In the genomic region with DNA sequence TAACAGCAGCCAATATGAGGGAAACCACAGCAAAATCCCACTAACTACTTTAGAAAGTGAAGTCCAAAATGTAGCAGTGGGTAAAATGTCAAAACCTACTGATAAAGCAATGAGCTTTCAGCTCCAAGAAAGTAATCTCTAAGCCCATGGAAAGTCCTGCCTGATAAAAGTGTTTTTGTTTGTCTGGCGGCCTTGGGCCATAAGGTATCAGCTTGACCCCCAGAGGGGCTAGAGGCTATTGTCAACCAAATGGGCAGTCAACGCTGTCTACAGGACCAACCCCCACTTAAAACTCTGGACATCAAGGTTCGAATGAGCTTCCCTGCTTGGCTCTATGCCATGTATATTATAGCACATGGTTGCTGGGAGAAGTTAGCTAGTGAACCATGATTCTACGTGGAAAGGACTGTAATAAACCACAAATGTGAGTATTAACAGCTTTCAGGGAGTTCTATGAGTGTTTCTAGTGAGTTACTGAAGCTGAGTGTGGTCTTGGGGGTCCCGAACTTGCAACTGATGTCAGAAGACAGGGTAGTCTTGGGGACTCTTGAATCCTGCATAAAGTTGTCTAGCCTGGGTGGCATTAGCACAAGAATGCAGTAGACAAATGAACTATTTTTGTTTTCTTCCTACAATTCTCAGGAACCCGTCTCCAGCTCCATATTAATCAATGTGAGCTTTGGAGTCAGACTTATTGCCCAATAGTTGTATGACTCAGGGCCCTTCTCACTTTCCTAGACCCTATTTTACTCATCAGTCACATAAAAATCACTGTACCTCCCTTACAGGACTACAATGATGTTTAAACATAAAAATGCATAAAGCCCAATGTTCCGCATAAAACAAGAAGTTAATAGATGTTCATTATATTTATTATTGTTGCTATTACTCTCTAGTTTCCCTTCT, we compare ENCODE assay signal across 11 cellular contexts.
DNase-seq lines count a peak whose midpoint lies in the region; ATAC-seq and TF ChIP-seq lines count a peak whose summit lies in the region.
"Had no signal": no experiment of that assay in that cellular context is flagged by ENCODE, and none has a peak within 500 bp of the region (broad histone marks: within the 10 kb centered on the region; RNA-seq: fewer than 3 reads in every experiment).

No MANE protein-coding gene starts in this region.

- H3K36me3 ChIP-seq in breast epithelium (no peaks in the 10 kb centered on the region), left lung (no peaks in the 10 kb centered on the region)
- H3K36me3 ChIP-seq in effector memory CD4-positive, alpha-beta T cell (ENCODE audit: control insufficient read depth, insufficient read depth, low read length) = no peaks in the 10 kb centered on the region
- H3K36me3 ChIP-seq: BLaER1 had no signal

- H3K27ac ChIP-seq in breast epithelium = peak overlapping the region; percentile 50 to 75
- H3K27ac ChIP-seq in left lung = no peak overlapping the region
- no peak overlapping the region for H3K27ac ChIP-seq in effector memory CD4-positive, alpha-beta T cell (ENCODE audit: insufficient read depth, low read length, poor library complexity, severe bottlenecking)
- H3K27ac ChIP-seq: BLaER1 had no signal

- TF ChIP-seq POLR2A in breast epithelium (IDR thresholded peaks at IDR 0.05) = no peak

- intact Hi-C loops in breast epithelium (cut with DNase I; ENCODE audit: low total_unique reads) (no loop called here), left lung (cut with DNase I) (no loop called here)

- H3K27me3 ChIP-seq in breast epithelium (no peaks in the 10 kb centered on the region), left lung (peaks cover 0 to under 1% of the 10 kb centered on the region in 2 donors)
- no peaks in the 10 kb centered on the region for H3K27me3 ChIP-seq in effector memory CD4-positive, alpha-beta T cell (replicated peaks; ENCODE audit: control insufficient read depth, insufficient read depth, low read length, poor library complexity, severe bottlenecking)
- H3K27me3 ChIP-seq: BLaER1 had no signal

- no peaks in the 10 kb centered on the region for H3K4me1 ChIP-seq in breast epithelium
- H3K4me1 ChIP-seq in left lung = no peaks in the 10 kb centered on the region
- no peaks in the 10 kb centered on the region for H3K4me1 ChIP-seq in effector memory CD4-positive, alpha-beta T cell (ENCODE audit: control insufficient read depth, insufficient read depth, low read length, poor library complexity, severe bottlenecking)
- H3K4me1 ChIP-seq: BLaER1 had no signal

- H3K9me3 ChIP-seq in breast epithelium = no peaks in the 10 kb centered on the region
- H3K9me3 ChIP-seq in left lung = no peaks in the 10 kb centered on the region
- H3K9me3 ChIP-seq in effector memory CD4-positive, alpha-beta T cell (ENCODE audit: control insufficient read depth, low read length) = no peaks in the 10 kb centered on the region
- H3K9me3 ChIP-seq: BLaER1, mucosa of descending colon had no signal

- peak; percentile 73 for ATAC-seq in left lung
- ATAC-seq: mucosa of descending colon had no signal

- DNase-seq in AG08395 (ENCODE audit: low spot score) = peak; percentile 81
- peak; percentile 86 for DNase-seq in M059J (ENCODE audit: low read depth)
- DNase-seq in breast epithelium (ENCODE audit: low spot score in 2 of 2) = no peak
- DNase-seq in left lung = no peak
- DNase-seq in DMS114 treated with DMSO at 0.1 percent for 48 hours (lab: John Stamatoyannopoulos, UW; ENCODE audit: unreplicated experiment) = no peak
- DNase-seq in SIG-M5 treated with dmso at 0.1 percent for 504 hours (lab: John Stamatoyannopoulos, UW; ENCODE audit: unreplicated experiment) = no peak
- DNase-seq in effector memory CD4-positive, alpha-beta T cell = no peak
- no peak for DNase-seq in NCI-H2196 treated with DMSO at 0.1 percent for 48 hours (lab: John Stamatoyannopoulos, UW; ENCODE audit: unreplicated experiment)
- DNase-seq: mucosa of descending colon, NCI-H2107 had no signal

- TF ChIP-seq CTCF in breast epithelium (IDR thresholded peaks at IDR 0.05) = no peak
- TF ChIP-seq CTCF in left lung (IDR thresholded peaks at IDR 0.05) = no peak

- H3K4me3 ChIP-seq in breast epithelium (no peak overlapping the region), left lung (no peak overlapping the region)
- H3K4me3 ChIP-seq in effector memory CD4-positive, alpha-beta T cell (ENCODE audit: insufficient read depth, low read depth, low read length, poor library complexity, severe bottlenecking) = no peak overlapping the region
- H3K4me3 ChIP-seq: BLaER1, mucosa of descending colon had no signal

Comparison
In these comparisons a context has a peak if more than half of its experiments do, and no peak if none do; other contexts are left out.
1. DNase-seq: peak in AG08395 (single experiment) and M059J (single experiment); none in breast epithelium (0 of 2), left lung (0 of 2), DMS114 treated with DMSO at 0.1 percent for 48 hours (single experiment), SIG-M5 treated with dmso at 0.1 percent for 504 hours (single experiment), effector memory CD4-positive, alpha-beta T cell (0 of 3) and NCI-H2196 treated with DMSO at 0.1 percent for 48 hours (single experiment).
2. H3K27ac ChIP-seq: peak in breast epithelium (2 of 2); none in left lung (0 of 2) and effector memory CD4-positive, alpha-beta T cell (single experiment).